ENCODE assay signal across 16 cellular contexts in the genomic region with DNA sequence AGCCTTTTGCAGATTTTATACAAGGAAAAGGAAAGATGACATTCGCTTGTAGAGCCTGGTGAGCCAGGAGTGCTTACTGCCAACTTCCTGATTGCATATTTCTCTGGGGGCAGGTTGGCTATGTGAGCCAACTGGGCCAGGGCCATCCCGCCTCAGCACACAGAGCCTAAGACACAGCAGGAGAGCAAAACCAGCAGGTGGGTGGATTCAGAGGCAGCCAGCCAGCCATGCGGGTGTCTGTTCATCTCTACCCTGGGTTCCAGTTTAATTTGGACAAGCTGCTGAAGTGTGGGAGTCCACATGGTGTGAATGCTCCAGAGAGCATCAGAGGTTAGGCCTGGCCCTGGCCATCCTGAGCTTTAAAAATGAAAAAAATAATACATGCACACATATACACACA.
DNase-seq lines count a peak whose midpoint lies in the region; ATAC-seq and TF ChIP-seq lines count a peak whose summit lies in the region.
"Had no signal": no experiment of that assay in that cellular context is flagged by ENCODE, and none has a peak within 500 bp of the region (broad histone marks: within the 10 kb centered on the region; RNA-seq: fewer than 3 reads in every experiment).

No MANE protein-coding gene starts in this region.

- DNase-seq in Right ventricle myocardium superior (peak; percentile 66), right atrium auricular region (ENCODE audit: low spot score) (no peak), cerebellum (ENCODE audit: low spot score) (peak; percentile 71), lung (ENCODE audit: low spot score) (no peak), T-helper 17 cell (no peak)
- DNase-seq in activated CD4-positive, alpha-beta T cell treated with anti-CD3 and anti-CD28 coated beads, Interleukin-2, amount 10 ng/mL, durations not matched to agents 24 days and 14 days = no peak
- DNase-seq: activated CD4-positive, alpha-beta memory T cell treated with anti-CD3 and anti-CD28 coated beads for 36 hours; activated naive CD4-positive, alpha-beta T cell treated with anti-CD3 and anti-CD28 coated beads, Interleukin-2, amount 10 ng/mL, durations not matched to agents 7 days and 5 days; mesendoderm; NCI-H1105; T-helper 2 cell had no signal

- TF ChIP-seq CTCF in right atrium auricular region (IDR thresholded peaks at IDR 0.05) (no peak), lung (IDR thresholded peaks at IDR 0.05; ENCODE audit: control extremely low read depth, extremely low read depth) (no peak)

- H3K27ac ChIP-seq in right atrium auricular region (no peak overlapping the region), lung (ENCODE audit: low read depth in 1 of 2, low read length in 1 of 2) (no peak overlapping the region)
- H3K27ac ChIP-seq: A549, gastrocnemius medialis had no signal

- no peaks in the 10 kb centered on the region for H3K9me3 ChIP-seq in right atrium auricular region
- no peaks in the 10 kb centered on the region for H3K9me3 ChIP-seq in lung (ENCODE audit: control insufficient read depth in 2 of 2, insufficient read depth in 1 of 2, low read length in 1 of 2)
- no peaks in the 10 kb centered on the region for H3K9me3 ChIP-seq in T-helper 17 cell (ENCODE audit: control insufficient read depth, low read length, poor library complexity, severe bottlenecking)
- H3K9me3 ChIP-seq: A549, gastrocnemius medialis had no signal

- no peaks in the 10 kb centered on the region for H3K36me3 Mint-ChIP-seq in activated CD4-positive, alpha-beta T cell treated with anti-CD3 and anti-CD28 coated beads, Interleukin-2, amount 10 ng/mL, durations not matched to agents 24 days and 14 days (ENCODE audit: low read depth)
- no peaks in the 10 kb centered on the region for H3K36me3 Mint-ChIP-seq in T-helper 17 cell (ENCODE audit: low read depth)
- H3K36me3 Mint-ChIP-seq: activated CD4-positive, alpha-beta memory T cell treated with anti-CD3 and anti-CD28 coated beads for 36 hours; activated naive CD4-positive, alpha-beta T cell treated with anti-CD3 and anti-CD28 coated beads, Interleukin-2, amount 10 ng/mL, durations not matched to agents 7 days and 5 days had no signal

- H3K36me3 ChIP-seq in right atrium auricular region (no peaks in the 10 kb centered on the region), lung (ENCODE audit: control insufficient read depth in 2 of 2, insufficient read depth in 2 of 2, low read length in 2 of 2) (peaks cover 0 to 2% of the 10 kb centered on the region in 2 donors)
- H3K36me3 ChIP-seq: gastrocnemius medialis had no signal

- H3K27me3 ChIP-seq in right atrium auricular region (no peaks in the 10 kb centered on the region), lung (ENCODE audit: control insufficient read depth, insufficient read depth) (no peaks in the 10 kb centered on the region)
- H3K27me3 ChIP-seq: gastrocnemius medialis had no signal

- intact Hi-C loops in Right ventricle myocardium superior (cut with DNase I) = no loop called here
- intact Hi-C loops in activated CD4-positive, alpha-beta T cell treated with anti-CD3 and anti-CD28 coated beads, Interleukin-2, amount 10 ng/mL, durations not matched to agents 24 days and 14 days (cut with micrococcal nuclease) = no loop called here

- ATAC-seq in Right ventricle myocardium superior (ENCODE audit: poor library complexity) (peak; percentile 77), lung (ENCODE audit: insufficient read depth, low FRiP score) (peak; percentile 20), GM18520 (IDR thresholded peaks at IDR 0.05; ENCODE audit: unreplicated experiment) (no peak), T-helper 17 cell (no peak), HG02571 (IDR thresholded peaks at IDR 0.05; ENCODE audit: unreplicated experiment) (no peak)
- ATAC-seq: gastrocnemius medialis, GM12878 had no signal

- H3K27me3 Mint-ChIP-seq in activated CD4-positive, alpha-beta T cell treated with anti-CD3 and anti-CD28 coated beads, Interleukin-2, amount 10 ng/mL, durations not matched to agents 24 days and 14 days = peaks cover 12% of the 10 kb centered on the region
- H3K27me3 Mint-ChIP-seq in T-helper 17 cell = peaks cover 5% of the 10 kb centered on the region
- H3K27me3 Mint-ChIP-seq: activated CD4-positive, alpha-beta memory T cell treated with anti-CD3 and anti-CD28 coated beads for 36 hours; activated naive CD4-positive, alpha-beta T cell treated with anti-CD3 and anti-CD28 coated beads, Interleukin-2, amount 10 ng/mL, durations not matched to agents 7 days and 5 days had no signal

- no peaks in the 10 kb centered on the region for H3K4me1 Mint-ChIP-seq in activated CD4-positive, alpha-beta T cell treated with anti-CD3 and anti-CD28 coated beads, Interleukin-2, amount 10 ng/mL, durations not matched to agents 24 days and 14 days
- no peaks in the 10 kb centered on the region for H3K4me1 Mint-ChIP-seq in T-helper 17 cell
- H3K4me1 Mint-ChIP-seq: activated naive CD4-positive, alpha-beta T cell treated with anti-CD3 and anti-CD28 coated beads, Interleukin-2, amount 10 ng/mL, durations not matched to agents 7 days and 5 days had no signal

- H3K4me1 ChIP-seq in right atrium auricular region = peaks cover 0 to 5% of the 10 kb centered on the region in 2 donors
- H3K4me1 ChIP-seq in lung (ENCODE audit: control insufficient read depth in 2 of 2, insufficient read depth in 2 of 2, low read length in 2 of 2) = peaks cover 0 to 3% of the 10 kb centered on the region in 2 donors
- H3K4me1 ChIP-seq: A549, gastrocnemius medialis had no signal

- H3K27ac Mint-ChIP-seq in activated CD4-positive, alpha-beta T cell treated with anti-CD3 and anti-CD28 coated beads, Interleukin-2, amount 10 ng/mL, durations not matched to agents 24 days and 14 days = no peak overlapping the region
- no peak overlapping the region for H3K27ac Mint-ChIP-seq in T-helper 17 cell
- H3K27ac Mint-ChIP-seq: activated CD4-positive, alpha-beta memory T cell treated with anti-CD3 and anti-CD28 coated beads for 36 hours; activated naive CD4-positive, alpha-beta T cell treated with anti-CD3 and anti-CD28 coated beads, Interleukin-2, amount 10 ng/mL, durations not matched to agents 7 days and 5 days had no signal

- H3K4me3 Mint-ChIP-seq in activated CD4-positive, alpha-beta T cell treated with anti-CD3 and anti-CD28 coated beads, Interleukin-2, amount 10 ng/mL, durations not matched to agents 24 days and 14 days = no peak overlapping the region
- H3K4me3 Mint-ChIP-seq in T-helper 17 cell = no peak overlapping the region
- H3K4me3 Mint-ChIP-seq: activated CD4-positive, alpha-beta memory T cell treated with anti-CD3 and anti-CD28 coated beads for 36 hours; activated naive CD4-positive, alpha-beta T cell treated with anti-CD3 and anti-CD28 coated beads, Interleukin-2, amount 10 ng/mL, durations not matched to agents 7 days and 5 days had no signal

- 51 to 72% methylated on average over 3 of the region's 3 CpGs for WGBS in lung, 2 donors

- H3K4me3 ChIP-seq in right atrium auricular region (no peak overlapping the region), lung (no peak overlapping the region)
- H3K4me3 ChIP-seq: A549, gastrocnemius medialis, GM12878 had no signal

- H3K9me3 Mint-ChIP-seq in activated CD4-positive, alpha-beta T cell treated with anti-CD3 and anti-CD28 coated beads, Interleukin-2, amount 10 ng/mL, durations not matched to agents 24 days and 14 days = no peaks in the 10 kb centered on the region
- H3K9me3 Mint-ChIP-seq: activated CD4-positive, alpha-beta memory T cell treated with anti-CD3 and anti-CD28 coated beads for 36 hours; activated naive CD4-positive, alpha-beta T cell treated with anti-CD3 and anti-CD28 coated beads, Interleukin-2, amount 10 ng/mL, durations not matched to agents 7 days and 5 days had no signal

Comparison
In these comparisons a context has a peak if more than half of its experiments do, and no peak if none do; other contexts are left out.
1. DNase-seq: peak in Right ventricle myocardium superior (single experiment) and cerebellum (single experiment); none in right atrium auricular region (single experiment), lung (single experiment), activated CD4-positive, alpha-beta T cell treated with anti-CD3 and anti-CD28 coated beads, Interleukin-2, amount 10 ng/mL, durations not matched to agents 24 days and 14 days (single experiment) and T-helper 17 cell (0 of 3).
2. ATAC-seq: peak in Right ventricle myocardium superior (single experiment) and lung (single experiment); none in GM18520 (single experiment), T-helper 17 cell (single experiment) and HG02571 (single experiment).